9 cellular contexts compared by ENCODE assay signal in the genomic region with DNA sequence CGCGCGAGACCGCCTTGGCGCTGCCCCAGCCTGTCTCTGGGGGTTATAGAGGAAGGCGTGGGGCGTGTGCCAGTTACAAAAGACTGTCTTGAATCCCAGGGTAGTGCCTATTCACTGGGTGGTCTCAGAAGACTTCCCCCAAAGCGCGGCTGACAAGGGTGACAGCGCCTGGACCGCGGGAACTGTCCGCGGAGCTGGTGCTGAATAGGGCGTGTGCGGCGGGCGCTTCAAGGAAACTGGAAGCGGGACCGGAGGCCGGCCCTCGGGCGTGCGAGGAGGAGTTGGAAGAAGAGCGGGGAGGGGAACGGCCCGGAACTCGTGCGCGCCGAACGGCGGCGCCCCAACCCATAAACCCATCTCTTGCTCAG. TPM values are rescaled to one million over a fixed set of nuclear protein-coding genes. Genes with fewer than 3 reads are reported as not detected.
DNase-seq lines count a peak whose midpoint lies in the region; ATAC-seq, FAIRE-seq and TF ChIP-seq lines count a peak whose summit lies in the region.
"Had no signal": no experiment of that assay in that cellular context is flagged by ENCODE, and none has a peak within 500 bp of the region (broad histone marks: within the 10 kb centered on the region; RNA-seq: fewer than 3 reads in every experiment).

No MANE protein-coding gene starts in this region.

- no peaks in the 10 kb centered on the region for H3K36me3 Mint-ChIP-seq in activated CD4-positive, alpha-beta T cell treated with anti-CD3 and anti-CD28 coated beads for 36 hours (ENCODE audit: low read depth)
- peaks cover 12% of the 10 kb centered on the region for H3K36me3 Mint-ChIP-seq in effector memory CD8-positive, alpha-beta T cell (ENCODE audit: insufficient read depth)

- peaks cover 52% of the 10 kb centered on the region for H3K27me3 Mint-ChIP-seq in activated CD4-positive, alpha-beta T cell treated with anti-CD3 and anti-CD28 coated beads for 36 hours
- H3K27me3 Mint-ChIP-seq in effector memory CD8-positive, alpha-beta T cell, result peaks cover 38 to 62% of the 10 kb centered on the region in 2 donors

- FAIRE-seq in urothelium cell line (lab: Jason Lieb, UNC), result no peak

- H3K27ac Mint-ChIP-seq in activated CD4-positive, alpha-beta T cell treated with anti-CD3 and anti-CD28 coated beads for 36 hours, result no peak overlapping the region
- H3K27ac Mint-ChIP-seq in effector memory CD8-positive, alpha-beta T cell, result peak overlapping the region in 1 of 2 donors; percentile 32

- TF ChIP-seq CTCF in AG04450 (IDR thresholded peaks at IDR 0.05; ENCODE audit: low read depth, low read length), result no peak

- peaks cover 58% of the 10 kb centered on the region for H3K27me3 ChIP-seq in AG04450 (ENCODE audit: control insufficient read depth, insufficient read depth, low read length)

- no peak for ATAC-seq in activated CD4-positive, alpha-beta T cell treated with anti-CD3 and anti-CD28 coated beads for 36 hours
- peak; percentile 21 for ATAC-seq in effector memory CD8-positive, alpha-beta T cell (replicated peaks)
- no peak for ATAC-seq in HG03442 (IDR thresholded peaks at IDR 0.05; ENCODE audit: unreplicated experiment)

- intact Hi-C loops in activated CD4-positive, alpha-beta T cell treated with anti-CD3 and anti-CD28 coated beads for 36 hours (cut with DNase I, micrococcal nuclease), result loop anchor here in 1 of 2 experiments (5.0 to 10.0 kb wide), 2 partner anchors 179 to 1146 kb away; partner anchors contain the start of genes CYP26B1 and RAB11FIP5

- H3K4me3 ChIP-seq in AG04450 (ENCODE audit: low read depth, low read length), result peak overlapping the region; percentile 34

- no peaks in the 10 kb centered on the region for H3K9me3 Mint-ChIP-seq in activated CD4-positive, alpha-beta T cell treated with anti-CD3 and anti-CD28 coated beads for 36 hours (ENCODE audit: low read depth)
- no peaks in the 10 kb centered on the region for H3K9me3 Mint-ChIP-seq in effector memory CD8-positive, alpha-beta T cell

- POLR2A ChIA-PET in AG04450 (lab: Yijun Ruan, JAX), result interaction anchor here (1.5 to 1.6 kb wide), 2 partner anchors 57 to 94 kb away, joined by 4 to 6 read pairs; partner anchors contain the start of genes ALMS1 and CCT7
- POLR2A ChIA-PET in activated CD4-positive, alpha-beta T cell treated with anti-CD3 and anti-CD28 coated beads for 36 hours (lab: Charles Lee), result interaction anchor here (2.8 kb wide), 1 partner anchor 58 kb away, joined by 9 read pairs; the partner anchor contains the start of genes CCT7 and PRADC1

- peaks cover 12% of the 10 kb centered on the region for H3K4me1 Mint-ChIP-seq in activated CD4-positive, alpha-beta T cell treated with anti-CD3 and anti-CD28 coated beads for 36 hours
- peaks cover 11 to 15% of the 10 kb centered on the region in 2 donors for H3K4me1 Mint-ChIP-seq in effector memory CD8-positive, alpha-beta T cell (ENCODE audit: low read depth in 2 of 2)

- H3K9me3 ChIP-seq in AG04450 (ENCODE audit: control insufficient read depth, insufficient read depth, low read length), result no peaks in the 10 kb centered on the region; the same call in 1 of the 2 replicates
- H3K9me3 ChIP-seq: ascending aorta had no signal

- CTCF ChIA-PET in AG04450 (lab: Charles Lee), result interaction anchor here (1.2 to 2.5 kb wide), 6 partner anchors 9 to 52 kb away, joined by 4 to 13 read pairs (median 6); no protein-coding TSS in a partner anchor
- CTCF ChIA-PET in activated CD4-positive, alpha-beta T cell treated with anti-CD3 and anti-CD28 coated beads for 36 hours (lab: Charles Lee), result interaction anchor here (0.6 to 3.1 kb wide), 12 partner anchors 9 to 308 kb away, joined by 3 to 33 read pairs (median 3); partner anchors contain the start of genes CCT7 and PRADC1

- H3K27ac ChIP-seq in AG04450 (ENCODE audit: low read depth, low read length), result no peak overlapping the region
- H3K27ac ChIP-seq: ascending aorta had no signal

- peak overlapping the region; percentile 51 for H3K4me3 Mint-ChIP-seq in activated CD4-positive, alpha-beta T cell treated with anti-CD3 and anti-CD28 coated beads for 36 hours
- peak overlapping the region; percentile 60 to 73 for H3K4me3 Mint-ChIP-seq in effector memory CD8-positive, alpha-beta T cell

- DNase-seq in AG04450 (ENCODE audit: low read depth, low spot score) (no peak), HK-2 (ENCODE audit: unreplicated experiment) (peak; percentile 66), myocyte (ENCODE audit: low read depth) (peak; percentile 67), urothelium cell line (ENCODE audit: low spot score) (peak; percentile 88), NCI-H446 (lab: John Stamatoyannopoulos, UW) (no peak)
- peak; percentile 77 for DNase-seq in activated CD4-positive, alpha-beta T cell treated with anti-CD3 and anti-CD28 coated beads for 36 hours
- DNase-seq in effector memory CD8-positive, alpha-beta T cell, result peak; percentile 45 to 55 (median 49)

RNA-seq across cellular contexts. Expression of gene EGR4, which starts 2.3 kb away (rescaled TPM):
- polyA plus RNA-seq in AG04450 (2011; rRNA removed), result not detected in 2 replicates
- polyA minus RNA-seq in AG04450 (2011; rRNA and poly(A)+ RNA removed), result not detected in 2 replicates
- under 1 TPM; 0.18 to 0.41 TPM for total RNA-seq in activated CD4-positive, alpha-beta T cell treated with anti-CD3 and anti-CD28 coated beads for 36 hours
- not detected in 2 replicates for total RNA-seq in myocyte
- not detected for polyA plus RNA-seq in myocyte (2012)
- total RNA-seq: ascending aorta had no signal

RNA-seq across cellular contexts. Expression of gene FBXO41, which starts 6.8 kb away (rescaled TPM):
- polyA plus RNA-seq in AG04450 (2011; rRNA removed), result 2.5 and 2.7 TPM in 2 replicates
- 4.0 and 4.4 TPM in 2 replicates for polyA minus RNA-seq in AG04450 (2011; rRNA and poly(A)+ RNA removed)
- 10 to 100 TPM; 27.7 to 29.5 TPM for total RNA-seq in activated CD4-positive, alpha-beta T cell treated with anti-CD3 and anti-CD28 coated beads for 36 hours
- total RNA-seq in myocyte, result 2.6 and 7.3 TPM in 2 replicates
- 3.5 TPM for polyA plus RNA-seq in myocyte (2012)

RNA-seq across cellular contexts. Expression of gene CCT7, which starts 57.0 kb away (rescaled TPM):
- polyA plus RNA-seq in AG04450 (2011; rRNA removed), result 303 and 331 TPM in 2 replicates
- 289 and 344 TPM in 2 replicates for polyA minus RNA-seq in AG04450 (2011; rRNA and poly(A)+ RNA removed)
- 100 to 1,000 TPM; 637 to 774 TPM for total RNA-seq in activated CD4-positive, alpha-beta T cell treated with anti-CD3 and anti-CD28 coated beads for 36 hours
- 425 and 436 TPM in 2 replicates for total RNA-seq in myocyte
- 243 TPM for polyA plus RNA-seq in myocyte (2012)

RNA-seq across cellular contexts. Expression of gene PRADC1, which starts 58.0 kb away (rescaled TPM):
- polyA plus RNA-seq in AG04450 (2011; rRNA removed), result 11.6 and 12.0 TPM in 2 replicates
- polyA minus RNA-seq in AG04450 (2011; rRNA and poly(A)+ RNA removed), result 9.1 and 10.9 TPM in 2 replicates
- 10 to 100 TPM; 11.8 to 12.1 TPM for total RNA-seq in activated CD4-positive, alpha-beta T cell treated with anti-CD3 and anti-CD28 coated beads for 36 hours
- total RNA-seq in myocyte, result 101 and 102 TPM in 2 replicates
- 61.5 TPM for polyA plus RNA-seq in myocyte (2012)

Comparison
In these comparisons a context has a peak if more than half of its experiments do, and no peak if none do; other contexts are left out.
1. DNase-seq: peak in HK-2 (single experiment), activated CD4-positive, alpha-beta T cell treated with anti-CD3 and anti-CD28 coated beads for 36 hours (single experiment), effector memory CD8-positive, alpha-beta T cell (3 of 3), myocyte (single experiment) and urothelium cell line (single experiment); none in AG04450 (single experiment) and NCI-H446 (0 of 2).